In the genomic region with DNA sequence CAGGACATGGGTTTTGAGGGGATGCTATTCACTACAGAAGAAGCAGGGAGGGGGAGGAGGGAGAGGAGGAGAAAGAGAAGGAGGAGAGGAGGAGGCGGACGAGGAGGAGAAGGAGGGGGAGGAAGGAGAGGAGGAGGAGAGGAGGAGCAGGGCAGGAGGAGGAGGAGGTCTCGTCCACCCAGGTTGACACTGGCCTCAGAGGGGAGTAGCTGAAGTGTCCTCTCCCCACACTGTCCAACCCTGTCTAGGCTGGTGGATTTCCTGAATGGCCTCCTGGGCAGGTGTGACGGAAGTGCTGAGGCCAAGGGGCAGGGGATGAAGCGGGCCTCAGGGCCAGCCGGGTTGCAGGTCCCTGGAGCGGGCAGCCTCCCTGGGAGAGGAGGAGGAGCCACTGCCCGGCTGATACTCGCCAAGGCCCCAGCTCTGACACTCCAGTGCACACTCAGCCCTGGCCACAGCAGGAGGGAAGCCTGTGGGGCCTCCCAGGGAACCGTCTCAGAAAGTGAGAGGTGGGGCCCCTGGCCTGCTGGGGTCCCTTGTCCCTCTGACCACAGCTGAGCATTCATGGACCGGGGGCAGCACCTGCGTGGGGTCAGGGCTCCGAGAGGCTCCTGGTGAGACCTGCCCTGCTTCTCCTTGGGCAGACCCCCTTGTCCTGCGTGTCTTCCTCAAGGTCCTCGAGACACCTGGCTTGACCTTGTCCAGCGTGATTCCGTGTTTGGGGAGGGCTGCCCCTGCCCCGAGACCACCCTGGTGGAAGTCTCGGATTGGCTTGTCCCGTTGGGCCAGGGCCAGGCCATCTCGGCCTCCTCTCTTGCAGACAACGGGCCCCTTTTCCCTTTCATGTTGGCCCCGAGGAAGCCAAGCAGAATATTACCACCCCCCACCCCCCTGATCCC, we compare ENCODE assay signal across 11 cellular contexts.
DNase-seq lines count a peak whose midpoint lies in the region; ATAC-seq and TF ChIP-seq lines count a peak whose summit lies in the region.
"Had no signal": no experiment of that assay in that cellular context is flagged by ENCODE, and none has a peak within 500 bp of the region (broad histone marks: within the 10 kb centered on the region; RNA-seq: fewer than 3 reads in every experiment).

No MANE protein-coding gene starts in this region.

- DNase-seq in DMS53 (lab: John Stamatoyannopoulos, UW) = peak; percentile 92
- no peak for DNase-seq in SW 1271 (lab: John Stamatoyannopoulos, UW)
- DNase-seq in RPMI8226 = no peak
- no peak for DNase-seq in NOMO-1 treated with dmso at 0.1 percent for 144 hours (lab: John Stamatoyannopoulos, UW; ENCODE audit: unreplicated experiment)
- DNase-seq: activated B cell treated with CpG ODN at 0.5 μM for 24 hours; activated T-cell treated with anti-CD3 and anti-CD28 coated beads, Interleukin-2, amount 50 U/mL, for 24 hours; CD8-positive, alpha-beta T cell had no signal

- peaks cover 56% of the 10 kb centered on the region for H3K27me3 Mint-ChIP-seq in dendritic cell treated with granulocyte-macrophage colony-stimulating factor and Interleukin-4, amounts not matched to agents 40 ng/mL and 50 ng/mL, for 4 days
- H3K27me3 Mint-ChIP-seq: activated T-cell treated with anti-CD3 and anti-CD28 coated beads, Interleukin-2, amount 50 U/mL, for 24 hours had no signal

- no peak overlapping the region for H3K4me3 Mint-ChIP-seq in dendritic cell treated with granulocyte-macrophage colony-stimulating factor and Interleukin-4, amounts not matched to agents 40 ng/mL and 50 ng/mL, for 4 days
- H3K4me3 Mint-ChIP-seq: activated B cell treated with CpG ODN at 0.5 μM for 24 hours; activated T-cell treated with anti-CD3 and anti-CD28 coated beads, Interleukin-2, amount 50 U/mL, for 24 hours had no signal

- peaks cover 53% of the 10 kb centered on the region for H3K4me1 Mint-ChIP-seq in dendritic cell treated with granulocyte-macrophage colony-stimulating factor and Interleukin-4, amounts not matched to agents 40 ng/mL and 50 ng/mL, for 4 days (ENCODE audit: low read depth)

- H3K27me3 ChIP-seq in Loucy (ENCODE audit: insufficient read depth, low read length, poor library complexity, severe bottlenecking) = no peaks in the 10 kb centered on the region
- no peaks in the 10 kb centered on the region for H3K27me3 ChIP-seq in parathyroid adenoma (ENCODE audit: control insufficient read depth, insufficient read depth, low read length)

- H3K9me3 ChIP-seq in Loucy (ENCODE audit: insufficient read depth, low read depth, low read length) (no peaks in the 10 kb centered on the region), parathyroid adenoma (ENCODE audit: control insufficient read depth, low read length) (no peaks in the 10 kb centered on the region)

- H3K27ac Mint-ChIP-seq in dendritic cell treated with granulocyte-macrophage colony-stimulating factor and Interleukin-4, amounts not matched to agents 40 ng/mL and 50 ng/mL, for 4 days = peak overlapping the region; percentile 31
- H3K27ac Mint-ChIP-seq: activated B cell treated with CpG ODN at 0.5 μM for 24 hours; activated T-cell treated with anti-CD3 and anti-CD28 coated beads, Interleukin-2, amount 50 U/mL, for 24 hours; CD8-positive, alpha-beta T cell had no signal

- H4K20me1 ChIP-seq in Loucy (ENCODE audit: insufficient read depth, low read length, poor library complexity, severe bottlenecking) = no peaks in the 10 kb centered on the region

- H3K79me2 ChIP-seq in Loucy (ENCODE audit: insufficient read depth, low read length) = no peaks in the 10 kb centered on the region
- H3K79me2 ChIP-seq in parathyroid adenoma = peaks cover 29% of the 10 kb centered on the region

- no peak for TF ChIP-seq CTCF in Loucy (conservative IDR thresholded peaks at IDR 0.05; ENCODE audit: low read length)
- no peak for TF ChIP-seq CTCF in parathyroid adenoma (IDR thresholded peaks at IDR 0.05)

- H3K4me3 ChIP-seq in Loucy (ENCODE audit: low read length, poor library complexity, severe bottlenecking) (no peak overlapping the region), parathyroid adenoma (ENCODE audit: low read depth, low read length) (no peak overlapping the region)

- H3K4me1 ChIP-seq in Loucy (ENCODE audit: insufficient read depth, low read length, poor library complexity, severe bottlenecking) (peaks cover 70% of the 10 kb centered on the region), parathyroid adenoma (peaks cover 14% of the 10 kb centered on the region)

- H3K36me3 Mint-ChIP-seq in dendritic cell treated with granulocyte-macrophage colony-stimulating factor and Interleukin-4, amounts not matched to agents 40 ng/mL and 50 ng/mL, for 4 days (ENCODE audit: low read depth) = no peaks in the 10 kb centered on the region
- H3K36me3 Mint-ChIP-seq: CD8-positive, alpha-beta T cell had no signal

- H3K9ac ChIP-seq in Loucy (ENCODE audit: low read depth, low read length, poor library complexity, severe bottlenecking) = peak overlapping the region; percentile 76
- H3K9ac ChIP-seq in parathyroid adenoma = no peak overlapping the region

- no peak overlapping the region for H3K27ac ChIP-seq in parathyroid adenoma

- H2AFZ ChIP-seq in Loucy (ENCODE audit: low read length) (no peak overlapping the region; the same call in 1 of the 2 replicates), parathyroid adenoma (peak overlapping the region; percentile 53)

- ATAC-seq in GM18867 (IDR thresholded peaks at IDR 0.05; ENCODE audit: unreplicated experiment) = no peak
- ATAC-seq: CD8-positive, alpha-beta T cell had no signal

- H3K4me2 ChIP-seq in Loucy (ENCODE audit: low read depth, low read length, poor library complexity, severe bottlenecking) (peak overlapping the region; percentile 61), parathyroid adenoma (ENCODE audit: low read length) (no peak overlapping the region)

- H3K36me3 ChIP-seq in Loucy (ENCODE audit: insufficient read depth, low read length) = no peaks in the 10 kb centered on the region
- no peaks in the 10 kb centered on the region for H3K36me3 ChIP-seq in parathyroid adenoma (ENCODE audit: control insufficient read depth, insufficient read depth, low read length)

- peaks cover 12% of the 10 kb centered on the region; the same call in 1 of the 2 replicates for H3F3A ChIP-seq in Loucy (ENCODE audit: low read depth)

- H3K9me3 Mint-ChIP-seq in dendritic cell treated with granulocyte-macrophage colony-stimulating factor and Interleukin-4, amounts not matched to agents 40 ng/mL and 50 ng/mL, for 4 days = no peaks in the 10 kb centered on the region
- H3K9me3 Mint-ChIP-seq: activated B cell treated with CpG ODN at 0.5 μM for 24 hours; activated T-cell treated with anti-CD3 and anti-CD28 coated beads, Interleukin-2, amount 50 U/mL, for 24 hours; CD8-positive, alpha-beta T cell had no signal

- H3K9me2 ChIP-seq in Loucy (replicated peaks; ENCODE audit: low read depth, low read length) = no peaks in the 10 kb centered on the region

- intact Hi-C loops in dendritic cell treated with granulocyte-macrophage colony-stimulating factor and Interleukin-4, amounts not matched to agents 40 ng/mL and 50 ng/mL, for 4 days (cut with micrococcal nuclease) = no loop called here
